11 cellular contexts compared by ENCODE assay signal in the genomic region with DNA sequence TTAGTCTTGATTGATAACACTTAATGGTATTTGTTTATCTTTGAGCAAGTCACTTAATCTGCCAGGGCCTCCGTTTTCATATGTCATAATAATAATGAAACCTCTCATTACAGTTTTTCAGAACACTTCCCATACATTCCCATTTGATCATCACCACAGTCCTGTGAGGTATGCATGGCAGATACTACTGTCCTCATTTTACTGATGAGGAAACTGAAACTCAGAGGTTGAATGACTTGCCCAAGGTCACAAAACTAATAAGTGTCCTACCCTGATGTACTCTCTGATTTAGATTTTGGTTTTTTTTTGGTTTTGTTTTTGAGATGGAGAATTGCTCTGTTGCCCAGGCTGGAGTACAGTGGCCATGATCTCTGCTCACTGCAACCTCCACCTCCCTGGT.
"Had no signal": no experiment of that assay in that cellular context is flagged by ENCODE, and none has a peak within 500 bp of the region (broad histone marks: within the 10 kb centered on the region; RNA-seq: fewer than 3 reads in every experiment).

No MANE protein-coding gene starts in this region.

- ATAC-seq: esophagus mucosa, left lobe of liver, sciatic nerve, WTC11 had no signal

- H3K4me3 Mint-ChIP-seq: activated T-helper 1 cell treated with anti-CD3 and anti-CD28 coated beads, Interleukin-12 subunit alpha, Interleukin-12 subunit beta, Interleukin-2, Interleukin-4 antibody, amounts not matched to agents 30 ng/mL and 10 ng/mL and 1 ng/mL, durations not matched to agents 14 hours and 24 hours and 36 hours; neural progenitor cell; WTC11 had no signal

- H3K36me3 ChIP-seq: ovary had no signal

- H3K27ac ChIP-seq: neural progenitor cell, ovary, spleen had no signal

- DNase-seq: activated naive CD4-positive, alpha-beta T cell; midbrain; ovary; spleen; T-helper 2 cell had no signal

- H3K27ac Mint-ChIP-seq: activated T-helper 1 cell treated with anti-CD3 and anti-CD28 coated beads, Interleukin-12 subunit alpha, Interleukin-12 subunit beta, Interleukin-2, Interleukin-4 antibody, amounts not matched to agents 30 ng/mL and 10 ng/mL and 1 ng/mL, durations not matched to agents 14 hours and 24 hours and 36 hours; neural progenitor cell; WTC11 had no signal

- H3K27me3 ChIP-seq: neural progenitor cell, ovary, spleen had no signal

- H3K9me3 ChIP-seq: ovary, spleen had no signal

- H3K9me3 Mint-ChIP-seq: activated T-helper 1 cell treated with anti-CD3 and anti-CD28 coated beads, Interleukin-12 subunit alpha, Interleukin-12 subunit beta, Interleukin-2, Interleukin-4 antibody, amounts not matched to agents 30 ng/mL and 10 ng/mL and 1 ng/mL, durations not matched to agents 14 hours and 24 hours and 36 hours; neural progenitor cell; WTC11 had no signal

- H3K4me1 Mint-ChIP-seq: neural progenitor cell had no signal

- H3K4me3 ChIP-seq: neural progenitor cell, ovary, spleen had no signal

- H3K4me1 ChIP-seq: neural progenitor cell had no signal
